In genomic region chr3:30966896-30967295, GRCh38 we compare ENCODE assay signal across 37 cellular contexts.
"Had no signal": no experiment of that assay in that cellular context is flagged by ENCODE, and none has a peak within 500 bp of the region (broad histone marks: within the 10 kb centered on the region; RNA-seq: fewer than 3 reads in every experiment).

No MANE protein-coding gene starts in this region.

- H3K4me1 Mint-ChIP-seq: activated naive CD8-positive, alpha-beta T cell treated with anti-CD3 and anti-CD28 coated beads, Interleukin-2, amount 50 U/mL, for 24 hours; brain; central memory CD8-positive, alpha-beta T cell had no signal

- H3K4me3 Mint-ChIP-seq: activated naive CD4-positive, alpha-beta T cell treated with anti-CD3 and anti-CD28 coated beads for 36 hours; activated naive CD4-positive, alpha-beta T cell treated with anti-CD3 and anti-CD28 coated beads, Interleukin-2, amount 10 ng/mL, durations not matched to agents 7 days and 5 days; activated naive CD4-positive, alpha-beta T cell treated with anti-CD3 and anti-CD28 coated beads, Interleukin-2, amount 50 U/mL, for 24 hours; activated naive CD8-positive, alpha-beta T cell; activated naive CD8-positive, alpha-beta T cell treated with anti-CD3 and anti-CD28 coated beads for 36 hours; activated naive CD8-positive, alpha-beta T cell treated with anti-CD3 and anti-CD28 coated beads, Interleukin-2, amount 10 ng/mL, durations not matched to agents 7 days and 5 days; activated naive CD8-positive, alpha-beta T cell treated with anti-CD3 and anti-CD28 coated beads, Interleukin-2, amount 50 U/mL, for 24 hours; activated T-cell treated with anti-CD3 and anti-CD28 coated beads, Interleukin-2, amount 50 U/mL, for 24 hours; activated T-cell treated with anti-CD3 and anti-CD28 coated beads, Interleukin-2, amount 50 U/mL, for 4 hours; activated T-cell treated with anti-CD3 and anti-CD28 coated beads, Interleukin-2, amount 50 U/mL, for 72 hours; activated T-helper 1 cell treated with anti-CD3 and anti-CD28 coated beads, Interleukin-12 subunit alpha, Interleukin-12 subunit beta, Interleukin-2, Interleukin-4 antibody, amounts not matched to agents 30 ng/mL and 10 ng/mL and 1 ng/mL, durations not matched to agents 14 hours and 24 hours and 36 hours; activated T-helper 17 cell treated with anti-CD3 and anti-CD28 coated beads, Interleukin-2, amount 50 U/mL, for 72 hours; brain; central memory CD8-positive, alpha-beta T cell had no signal

- DNase-seq: activated effector memory CD4-positive, alpha-beta T cell treated with anti-CD3 and anti-CD28 coated beads, Interleukin-2, amount 50 U/mL, for 16 hours; activated effector memory CD4-positive, alpha-beta T cell treated with Interleukin-2 at 50 U/mL for 16 hours; activated gamma-delta T cell; activated gamma-delta T cell treated with Interleukin-2 at 50 U/mL for 16 hours; activated naive CD4-positive, alpha-beta T cell; activated naive CD4-positive, alpha-beta T cell treated with anti-CD3 and anti-CD28 coated beads for 36 hours; activated naive CD4-positive, alpha-beta T cell treated with anti-CD3 and anti-CD28 coated beads, Interleukin-2, amount 10 ng/mL, durations not matched to agents 7 days and 5 days; activated naive CD4-positive, alpha-beta T cell treated with anti-CD3 and anti-CD28 coated beads, Interleukin-2, amount 50 U/mL, for 16 hours; activated naive CD4-positive, alpha-beta T cell treated with Interleukin-2 at 50 U/mL for 16 hours; activated naive CD8-positive, alpha-beta T cell treated with anti-CD3 and anti-CD28 coated beads for 36 hours; activated naive CD8-positive, alpha-beta T cell treated with anti-CD3 and anti-CD28 coated beads, Interleukin-2, amount 10 ng/mL, durations not matched to agents 7 days and 5 days; activated naive CD8-positive, alpha-beta T cell treated with anti-CD3 and anti-CD28 coated beads, Interleukin-2, amount 50 U/mL, for 24 hours; activated T-cell treated with anti-CD3 and anti-CD28 coated beads, Interleukin-2, amount 50 U/mL, for 1 hour; activated T-cell treated with anti-CD3 and anti-CD28 coated beads, Interleukin-2, amount 50 U/mL, for 24 hours; activated T-cell treated with anti-CD3 and anti-CD28 coated beads, Interleukin-2, amount 50 U/mL, for 4 hours; activated T-cell treated with anti-CD3 and anti-CD28 coated beads, Interleukin-2, amount 50 U/mL, for 48 hours; activated T-cell treated with anti-CD3 and anti-CD28 coated beads, Interleukin-2, amount 50 U/mL, for 72 hours; adrenal gland; amniotic stem cell; amygdala; anterior cingulate cortex; aorta; body of pancreas; brain microvascular endothelial cell; caudate nucleus; central memory CD4-positive, alpha-beta T cell; cerebellar nuclear complex had no signal

- ATAC-seq: activated naive CD4-positive, alpha-beta T cell treated with anti-CD3 and anti-CD28 coated beads, Interleukin-2, amount 50 U/mL, for 72 hours; activated naive CD8-positive, alpha-beta T cell treated with anti-CD3 and anti-CD28 coated beads, Interleukin-2, amount 50 U/mL, for 24 hours; activated T-cell treated with anti-CD3 and anti-CD28 coated beads, Interleukin-2, amount 50 U/mL, for 4 hours; activated T-cell treated with anti-CD3 and anti-CD28 coated beads, Interleukin-2, amount 50 U/mL, for 72 hours; activated T-helper 17 cell treated with anti-CD3 and anti-CD28 coated beads, Interleukin-2, amount 50 U/mL, for 72 hours; body of pancreas had no signal

- H3K9me3 ChIP-seq: adrenal gland, ascending aorta, body of pancreas, breast epithelium had no signal

- H3K36me3 ChIP-seq: adrenal gland, ascending aorta, brain microvascular endothelial cell, breast epithelium, cardiac muscle cell had no signal

- H3K27me3 Mint-ChIP-seq: activated naive CD8-positive, alpha-beta T cell treated with anti-CD3 and anti-CD28 coated beads, Interleukin-2, amount 50 U/mL, for 24 hours; brain had no signal

- H3K4me3 ChIP-seq: adrenal gland, ascending aorta, body of pancreas, breast epithelium, cardiac muscle cell had no signal

- H3K27ac Mint-ChIP-seq: activated naive CD4-positive, alpha-beta T cell treated with anti-CD3 and anti-CD28 coated beads for 36 hours; activated naive CD4-positive, alpha-beta T cell treated with anti-CD3 and anti-CD28 coated beads, Interleukin-2, amount 10 ng/mL, durations not matched to agents 7 days and 5 days; activated naive CD4-positive, alpha-beta T cell treated with anti-CD3 and anti-CD28 coated beads, Interleukin-2, amount 50 U/mL, for 24 hours; activated naive CD4-positive, alpha-beta T cell treated with anti-CD3 and anti-CD28 coated beads, Interleukin-2, amount 50 U/mL, for 72 hours; activated naive CD8-positive, alpha-beta T cell; activated naive CD8-positive, alpha-beta T cell treated with anti-CD3 and anti-CD28 coated beads for 36 hours; activated naive CD8-positive, alpha-beta T cell treated with anti-CD3 and anti-CD28 coated beads, Interleukin-2, amount 10 ng/mL, durations not matched to agents 7 days and 5 days; activated naive CD8-positive, alpha-beta T cell treated with anti-CD3 and anti-CD28 coated beads, Interleukin-2, amount 50 U/mL, for 24 hours; activated T-cell treated with anti-CD3 and anti-CD28 coated beads, Interleukin-2, amount 50 U/mL, for 24 hours; activated T-cell treated with anti-CD3 and anti-CD28 coated beads, Interleukin-2, amount 50 U/mL, for 72 hours; activated T-helper 1 cell treated with anti-CD3 and anti-CD28 coated beads, Interleukin-12 subunit alpha, Interleukin-12 subunit beta, Interleukin-2, Interleukin-4 antibody, amounts not matched to agents 30 ng/mL and 10 ng/mL and 1 ng/mL, durations not matched to agents 14 hours and 24 hours and 36 hours; activated T-helper 17 cell treated with anti-CD3 and anti-CD28 coated beads, Interleukin-2, amount 50 U/mL, for 72 hours; brain had no signal

- H3K36me3 Mint-ChIP-seq: activated naive CD4-positive, alpha-beta T cell treated with anti-CD3 and anti-CD28 coated beads, Interleukin-2, amount 10 ng/mL, durations not matched to agents 7 days and 5 days; activated naive CD4-positive, alpha-beta T cell treated with anti-CD3 and anti-CD28 coated beads, Interleukin-2, amount 50 U/mL, for 24 hours; activated naive CD4-positive, alpha-beta T cell treated with anti-CD3 and anti-CD28 coated beads, Interleukin-2, amount 50 U/mL, for 72 hours; activated naive CD8-positive, alpha-beta T cell; activated naive CD8-positive, alpha-beta T cell treated with anti-CD3 and anti-CD28 coated beads for 36 hours; brain had no signal

- H3K27me3 ChIP-seq: adrenal gland, ascending aorta, body of pancreas, brain microvascular endothelial cell, breast epithelium, cardiac muscle cell had no signal

- H3K27ac ChIP-seq: adrenal gland, ascending aorta, body of pancreas, brain microvascular endothelial cell, breast epithelium, cardiac muscle cell had no signal

- H3K9me3 Mint-ChIP-seq: activated naive CD4-positive, alpha-beta T cell treated with anti-CD3 and anti-CD28 coated beads for 36 hours; activated naive CD4-positive, alpha-beta T cell treated with anti-CD3 and anti-CD28 coated beads, Interleukin-2, amount 50 U/mL, for 24 hours; activated naive CD4-positive, alpha-beta T cell treated with anti-CD3 and anti-CD28 coated beads, Interleukin-2, amount 50 U/mL, for 72 hours; activated naive CD8-positive, alpha-beta T cell treated with anti-CD3 and anti-CD28 coated beads for 36 hours; activated naive CD8-positive, alpha-beta T cell treated with anti-CD3 and anti-CD28 coated beads, Interleukin-2, amount 50 U/mL, for 24 hours; activated T-cell treated with anti-CD3 and anti-CD28 coated beads, Interleukin-2, amount 50 U/mL, for 24 hours; activated T-cell treated with anti-CD3 and anti-CD28 coated beads, Interleukin-2, amount 50 U/mL, for 4 hours; activated T-cell treated with anti-CD3 and anti-CD28 coated beads, Interleukin-2, amount 50 U/mL, for 72 hours; central memory CD8-positive, alpha-beta T cell had no signal

- H3K4me1 ChIP-seq: adrenal gland, ascending aorta, body of pancreas, breast epithelium had no signal
